ENCODE assay signal across 1 cellular context in genomic region chr19:42254850-42255765, GRCh38.
TF ChIP-seq lines count a peak whose summit lies in the region.

Gene ERF, minus strand, starts transcription at chr19:42255128. Its CDS starts 129 bp downstream, at chr19:42254999.

TF ChIP-seq in HepG2, 621 proteins besides CTCF, POLR2A, EP300 and RAD21 (continued from another document and continues in another):
- no peak for TF ChIP-seq BCLAF1 (IDR thresholded peaks at IDR 0.05)
- TF ChIP-seq ZNF672 (CRISPR knock-in tag; IDR thresholded peaks at IDR 0.05) = no peak
- TF ChIP-seq ZNF713 (CRISPR knock-in tag; IDR thresholded peaks at IDR 0.05) = no peak
- TF ChIP-seq NCOA1 (CRISPR knock-in tag; IDR thresholded peaks at IDR 0.05) = no peak
- TF ChIP-seq ARID3A (IDR thresholded peaks at IDR 0.05; ENCODE audit: low read depth, low read length) = no peak; the same call in 1 of the 2 replicates
- no peak for TF ChIP-seq ZBTB38 (CRISPR knock-in tag; IDR thresholded peaks at IDR 0.05)
- no peak for TF ChIP-seq ZNF766 (CRISPR knock-in tag; IDR thresholded peaks at IDR 0.05; ENCODE audit: borderline replicate concordance)
- TF ChIP-seq ISL2 (CRISPR knock-in tag; IDR thresholded peaks at IDR 0.05) = 0 out of 2 replicates have a peak, but pooled peaks have one; percentile 12
- no peak for TF ChIP-seq DMTF1 (CRISPR knock-in tag; IDR thresholded peaks at IDR 0.05)
- TF ChIP-seq ZNF614 (CRISPR knock-in tag; IDR thresholded peaks at IDR 0.05; ENCODE audit: borderline replicate concordance) = no peak
- TF ChIP-seq ZBTB46 (CRISPR knock-in tag; IDR thresholded peaks at IDR 0.05; ENCODE audit: borderline replicate concordance) = no peak
- no peak for TF ChIP-seq CEBPG (CRISPR knock-in tag; IDR thresholded peaks at IDR 0.05)
- TF ChIP-seq RARG (CRISPR knock-in tag; IDR thresholded peaks at IDR 0.05; ENCODE audit: low read depth) = no peak
- no peak for TF ChIP-seq ZNF274 (CRISPR knock-in tag; IDR thresholded peaks at IDR 0.05)
- TF ChIP-seq SNAPC2 (CRISPR knock-in tag; IDR thresholded peaks at IDR 0.05) = no peak
- TF ChIP-seq RNF2 (conservative IDR thresholded peaks at IDR 0.05; ENCODE audit: low read depth) = no peak
- TF ChIP-seq ZBTB25 (CRISPR knock-in tag; IDR thresholded peaks at IDR 0.05) = no peak
- TF ChIP-seq SP140L (CRISPR knock-in tag; IDR thresholded peaks at IDR 0.05; ENCODE audit: borderline replicate concordance) = no peak
- TF ChIP-seq SIN3B (IDR thresholded peaks at IDR 0.05; ENCODE audit: low read length) = no peak
- no peak; the same call in 1 of the 2 replicates for TF ChIP-seq ZNF704 (CRISPR knock-in tag; IDR thresholded peaks at IDR 0.05; ENCODE audit: borderline replicate concordance)
- peak; percentile 38 for TF ChIP-seq PHF8 (CRISPR knock-in tag; IDR thresholded peaks at IDR 0.05)
- no peak for TF ChIP-seq MAF1 (CRISPR knock-in tag; IDR thresholded peaks at IDR 0.05; ENCODE audit: borderline replicate concordance)
- no peak for TF ChIP-seq ZFP37 (CRISPR knock-in tag; IDR thresholded peaks at IDR 0.05; ENCODE audit: borderline replicate concordance)
- no peak for TF ChIP-seq RFXAP (CRISPR knock-in tag; IDR thresholded peaks at IDR 0.05; ENCODE audit: borderline replicate concordance)
- TF ChIP-seq ZNF382 (CRISPR knock-in tag; IDR thresholded peaks at IDR 0.05; ENCODE audit: borderline replicate concordance) = no peak
- TF ChIP-seq ZNF562 (CRISPR knock-in tag; IDR thresholded peaks at IDR 0.05; ENCODE audit: borderline replicate concordance) = no peak
- TF ChIP-seq ZNF513 (CRISPR knock-in tag; conservative IDR thresholded peaks at IDR 0.05) = no peak
- no peak for TF ChIP-seq ZNF296 (CRISPR knock-in tag; conservative IDR thresholded peaks at IDR 0.05)
- no peak for TF ChIP-seq STAG1 (CRISPR knock-in tag; IDR thresholded peaks at IDR 0.05)
- no peak for TF ChIP-seq ZFYVE20 (CRISPR knock-in tag; IDR thresholded peaks at IDR 0.05; ENCODE audit: borderline replicate concordance, low read depth)
- no peak for TF ChIP-seq PREB (CRISPR knock-in tag; IDR thresholded peaks at IDR 0.05)
- no peak for TF ChIP-seq TEF (CRISPR knock-in tag; IDR thresholded peaks at IDR 0.05)
- 0 out of 2 replicates have a peak, but pooled peaks have one; percentile 11 for TF ChIP-seq AKAP8 (CRISPR knock-in tag; IDR thresholded peaks at IDR 0.05)
- TF ChIP-seq ZNF260 (CRISPR knock-in tag; IDR thresholded peaks at IDR 0.05; ENCODE audit: borderline replicate concordance, low read depth) = no peak
- TF ChIP-seq FOXK2 (IDR thresholded peaks at IDR 0.05) = no peak
- no peak for TF ChIP-seq CHCHD3 (CRISPR knock-in tag; IDR thresholded peaks at IDR 0.05)
- no peak for TF ChIP-seq ZBTB33 (CRISPR knock-in tag; IDR thresholded peaks at IDR 0.05)
- no peak for TF ChIP-seq ZNF761 (CRISPR knock-in tag; conservative IDR thresholded peaks at IDR 0.05)
- no peak for TF ChIP-seq MEF2D (CRISPR knock-in tag; IDR thresholded peaks at IDR 0.05)
- TF ChIP-seq ELF1 (CRISPR knock-in tag; IDR thresholded peaks at IDR 0.05) = no peak
- no peak for TF ChIP-seq KLF6 (CRISPR knock-in tag; IDR thresholded peaks at IDR 0.05)
- no peak for TF ChIP-seq YEATS4 (CRISPR knock-in tag; IDR thresholded peaks at IDR 0.05; ENCODE audit: borderline replicate concordance)
- no peak; the same call in 1 of the 2 replicates for TF ChIP-seq POGK (CRISPR knock-in tag; conservative IDR thresholded peaks at IDR 0.05)
- peak; percentile 28; the same call in 1 of the 2 replicates for TF ChIP-seq NFYB (CRISPR knock-in tag; IDR thresholded peaks at IDR 0.05)
- TF ChIP-seq ZNF772 (CRISPR knock-in tag; IDR thresholded peaks at IDR 0.05) = 0 out of 2 replicates have a peak, but pooled peaks have one; percentile 0
- no peak for TF ChIP-seq TSC22D2 (CRISPR knock-in tag; IDR thresholded peaks at IDR 0.05; ENCODE audit: borderline replicate concordance)
- no peak for TF ChIP-seq JUN (CRISPR knock-in tag; IDR thresholded peaks at IDR 0.05)
- no peak for TF ChIP-seq RXRA (CRISPR knock-in tag; IDR thresholded peaks at IDR 0.05)
- TF ChIP-seq ATF7-NPFF (CRISPR knock-in tag; IDR thresholded peaks at IDR 0.05; ENCODE audit: low read depth) = 0 out of 2 replicates have a peak, but pooled peaks have one; percentile 14
- TF ChIP-seq ZNF652 (CRISPR knock-in tag; IDR thresholded peaks at IDR 0.05; ENCODE audit: borderline replicate concordance, low read depth) = 0 out of 2 replicates have a peak, but pooled peaks have one; percentile 22
